In genomic region chrX:386768-387575, GRCh38 we compare ENCODE assay signal across 8 cellular contexts. TPM values are rescaled to one million over a fixed set of nuclear protein-coding genes. Genes with fewer than 3 reads are reported as not detected.
DNase-seq lines count a peak whose midpoint lies in the region; ATAC-seq, FAIRE-seq and TF ChIP-seq lines count a peak whose summit lies in the region.

A gene with protein sequence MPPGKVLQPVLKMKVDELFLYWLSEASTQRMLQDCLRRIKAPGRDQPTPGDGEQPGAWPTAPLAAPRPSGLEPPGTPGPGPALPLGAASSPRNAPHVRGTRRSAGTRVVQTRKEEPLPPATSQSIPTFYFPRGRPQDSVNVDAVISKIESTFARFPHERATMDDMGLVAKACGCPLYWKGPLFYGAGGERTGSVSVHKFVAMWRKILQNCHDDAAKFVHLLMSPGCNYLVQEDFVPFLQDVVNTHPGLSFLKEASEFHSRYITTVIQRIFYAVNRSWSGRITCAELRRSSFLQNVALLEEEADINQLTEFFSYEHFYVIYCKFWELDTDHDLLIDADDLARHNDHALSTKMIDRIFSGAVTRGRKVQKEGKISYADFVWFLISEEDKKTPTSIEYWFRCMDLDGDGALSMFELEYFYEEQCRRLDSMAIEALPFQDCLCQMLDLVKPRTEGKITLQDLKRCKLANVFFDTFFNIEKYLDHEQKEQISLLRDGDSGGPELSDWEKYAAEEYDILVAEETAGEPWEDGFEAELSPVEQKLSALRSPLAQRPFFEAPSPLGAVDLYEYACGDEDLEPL (minus strand): TSS chrX:386907. CDS start chrX:386691, 216 bp downstream.

- peak within 1 kb of the TSS; percentile 93 for H3K4me3 ChIP-seq in MM.1S (ENCODE audit: low read length)
- peak within 1 kb of the TSS; percentile 87 to 98 (median 98) for H3K4me3 ChIP-seq in thyroid gland (replicated peaks in 1 of 3)

- no peaks in the 10 kb centered on the region for H3K36me3 ChIP-seq in MM.1S (replicated peaks; ENCODE audit: insufficient read depth, low read length)
- H3K36me3 ChIP-seq in thyroid gland = no peaks in the 10 kb centered on the region

- H3K9me2 ChIP-seq in MM.1S (replicated peaks; ENCODE audit: insufficient read depth, low read length) = no peaks in the 10 kb centered on the region

- H3K9me3 Mint-ChIP-seq in activated T-helper 17 cell treated with anti-CD3 and anti-CD28 coated beads, Interleukin-2, amount 50 U/mL, for 72 hours = no peaks in the 10 kb centered on the region

- H3K27me3 Mint-ChIP-seq in activated T-helper 17 cell treated with anti-CD3 and anti-CD28 coated beads, Interleukin-2, amount 50 U/mL, for 72 hours = no peaks in the 10 kb centered on the region

- 1 to 3% methylated on average over 11 to 14 of the region's 102 CpGs for WGBS in thyroid gland, 2 donors

- peak within 1 kb of the TSS; percentile 97 for H3K27ac ChIP-seq in MM.1S (ENCODE audit: low read length)
- H3K27ac ChIP-seq in thyroid gland = peak within 1 kb of the TSS; percentile 99 to 100 (median 99)

- peak within 1 kb of the TSS; percentile 83 for H3K4me3 Mint-ChIP-seq in activated T-helper 17 cell treated with anti-CD3 and anti-CD28 coated beads, Interleukin-2, amount 50 U/mL, for 72 hours

- H3K79me2 ChIP-seq in MM.1S (ENCODE audit: low read length) = no peaks in the 10 kb centered on the region

- peaks cover 6% of the 10 kb centered on the region for H3K36me3 Mint-ChIP-seq in activated T-helper 17 cell treated with anti-CD3 and anti-CD28 coated beads, Interleukin-2, amount 50 U/mL, for 72 hours (ENCODE audit: low read depth)

- DNase-seq in EL = peak; percentile 98
- DNase-seq in H54 (ENCODE audit: insufficient read length, low spot score) = peak; percentile 98
- DNase-seq in MM.1S = peak; percentile 92
- peak; percentile 91 for DNase-seq in foreskin melanocyte
- DNase-seq in omental fat pad (ENCODE audit: low spot score) = peak; percentile 84
- peak; percentile 98 to 99 for DNase-seq in thyroid gland
- no peak for DNase-seq in kidney glomerular epithelial cell (lab: John Stamatoyannopoulos, UW)

- peaks cover 4% of the 10 kb centered on the region for H3K4me1 Mint-ChIP-seq in activated T-helper 17 cell treated with anti-CD3 and anti-CD28 coated beads, Interleukin-2, amount 50 U/mL, for 72 hours

- H4K20me1 ChIP-seq in MM.1S (ENCODE audit: insufficient read depth, low read length) = no peaks in the 10 kb centered on the region

- peak; percentile 98 for ATAC-seq in activated T-helper 17 cell treated with anti-CD3 and anti-CD28 coated beads, Interleukin-2, amount 50 U/mL, for 72 hours (replicated peaks)
- ATAC-seq in omental fat pad (ENCODE audit: low FRiP score) = peak; percentile 100

- no peaks in the 10 kb centered on the region for H3F3A ChIP-seq in MM.1S (ENCODE audit: insufficient read depth, low read length)

- H3K4me1 ChIP-seq in MM.1S (ENCODE audit: low read length) = no peaks in the 10 kb centered on the region
- peaks cover 4 to 19% of the 10 kb centered on the region in 2 donors for H3K4me1 ChIP-seq in thyroid gland

- no peak for TF ChIP-seq CTCF in MM.1S (IDR thresholded peaks at IDR 0.05; ENCODE audit: low read length)
- no peak for TF ChIP-seq CTCF in omental fat pad (IDR thresholded peaks at IDR 0.05)
- peak in 1 of 6 experiments; percentile 7 for TF ChIP-seq CTCF in thyroid gland (IDR thresholded peaks at IDR 0.05)

- H3K27me3 ChIP-seq in MM.1S (replicated peaks; ENCODE audit: insufficient read depth, low read length) (no peaks in the 10 kb centered on the region), thyroid gland (no peaks in the 10 kb centered on the region)

- peak within 1 kb of the TSS; percentile 95 for H3K27ac Mint-ChIP-seq in activated T-helper 17 cell treated with anti-CD3 and anti-CD28 coated beads, Interleukin-2, amount 50 U/mL, for 72 hours

- FAIRE-seq in H54 (lab: Jason Lieb, UNC) = peak; percentile 60

- intact Hi-C loops in thyroid gland (cut with DNase I) = loop anchor here (5.0 kb wide), 1 partner anchor 70 kb away; the partner anchor contains the start of gene GTPBP6

- H3K9me3 ChIP-seq in MM.1S (replicated peaks; ENCODE audit: insufficient read depth, low read length) = no peaks in the 10 kb centered on the region
- H3K9me3 ChIP-seq in thyroid gland = no peaks in the 10 kb centered on the region

- peak within 1 kb of the TSS; percentile 87 for H2AFZ ChIP-seq in MM.1S (ENCODE audit: low read length)

- H3K4me2 ChIP-seq in MM.1S (ENCODE audit: low read depth, low read length) = peak within 1 kb of the TSS; percentile 60

- H3K9ac ChIP-seq in MM.1S (ENCODE audit: low read length) = peak within 1 kb of the TSS; percentile 100

- peak; percentile 67 for TF ChIP-seq POLR2A in H54 (IDR thresholded peaks at IDR 0.05; ENCODE audit: low read depth, low read length)
- TF ChIP-seq POLR2A in thyroid gland (IDR thresholded peaks at IDR 0.05) = peak in 1 of 2 donors; percentile 66

RNA-seq across cellular contexts. Expression of the gene that starts here (rescaled TPM):
- total RNA-seq in activated T-helper 17 cell treated with anti-CD3 and anti-CD28 coated beads, Interleukin-2, amount 50 U/mL, for 72 hours = 10 to 100 TPM; 19.3 to 22.6 TPM
- 10 to 100 TPM in 1 of 4 donors, 1 to 10 TPM in 3; 4.5 to 12.0 (median 5.7) TPM for total RNA-seq in omental fat pad
- 10 to 100 TPM in 3 of 4 donors, 1 to 10 TPM in 1; 9.7 to 15.2 (median 12.3) TPM for total RNA-seq in thyroid gland
